In genomic region chr4:105088110-105088879, GRCh38 we compare ENCODE assay signal across 8 cellular contexts. TPM values are rescaled to one million over a fixed set of nuclear protein-coding genes. Genes with fewer than 3 reads are reported as not detected.
DNase-seq lines count a peak whose midpoint lies in the region; ATAC-seq and TF ChIP-seq lines count a peak whose summit lies in the region.

No MANE protein-coding gene starts in this region.

- no peaks in the 10 kb centered on the region for H3K9me3 ChIP-seq in osteoblast (ENCODE audit: low read depth, low read length)

- peaks cover 4 to 8% of the 10 kb centered on the region in 2 donors for H3K9me3 Mint-ChIP-seq in natural killer cell

- DNase-seq in GM03348 (ENCODE audit: low spot score) (peak; percentile 68), OCI-M1 (lab: John Stamatoyannopoulos, UW) (peak; percentile 11), fibroblast of mammary gland (ENCODE audit: low read depth) (peak; percentile 95), osteoblast (ENCODE audit: insufficient read length, low spot score, missing footprints) (peak; percentile 54), natural killer cell (no peak), T-helper 9 cell (no peak)

- H3K4me3 ChIP-seq in fibroblast of mammary gland (ENCODE audit: control insufficient read depth, low read depth, low read length) (peak overlapping the region; percentile 1), osteoblast (ENCODE audit: insufficient read depth, low read length) (peak overlapping the region; percentile 60)

- H3K27me3 ChIP-seq in osteoblast (ENCODE audit: insufficient read depth, low read length): no peaks in the 10 kb centered on the region

- H3K4me3 Mint-ChIP-seq in natural killer cell: no peak overlapping the region

- intact Hi-C loops in natural killer cell (cut with micrococcal nuclease): no loop called here

- TF ChIP-seq CTCF in fibroblast of mammary gland (conservative IDR thresholded peaks at IDR 0.05; ENCODE audit: control insufficient read depth, insufficient read depth, low read depth, low read length) (no peak), osteoblast (IDR thresholded peaks at IDR 0.05; ENCODE audit: extremely low read depth, low read depth, low read length) (no peak), natural killer cell (IDR thresholded peaks at IDR 0.05) (no peak)

- peaks cover 4% of the 10 kb centered on the region for H3K36me3 Mint-ChIP-seq in natural killer cell

- no peak for ATAC-seq in HG03432 (IDR thresholded peaks at IDR 0.05; ENCODE audit: unreplicated experiment)
- ATAC-seq in natural killer cell: no peak
- ATAC-seq in HG03196 (IDR thresholded peaks at IDR 0.05; ENCODE audit: unreplicated experiment): no peak

- H3K4me1 ChIP-seq in osteoblast (ENCODE audit: insufficient read depth, low read length): peaks cover 28% of the 10 kb centered on the region

- H3K4me1 Mint-ChIP-seq in natural killer cell: no peaks in the 10 kb centered on the region

- peak overlapping the region; percentile 87 for H3K4me2 ChIP-seq in osteoblast (ENCODE audit: insufficient read depth, low read length)

- H3K27ac ChIP-seq in osteoblast (ENCODE audit: low read depth, low read length): peak overlapping the region; percentile 83

- no peaks in the 10 kb centered on the region for H3K36me3 ChIP-seq in osteoblast (ENCODE audit: insufficient read depth, low read length)

- H2AFZ ChIP-seq in osteoblast (ENCODE audit: low read length): peak overlapping the region; percentile 83

- H3K27ac Mint-ChIP-seq in natural killer cell: no peak overlapping the region

- H3K79me2 ChIP-seq in osteoblast (ENCODE audit: insufficient read depth, low read length): no peaks in the 10 kb centered on the region

- no peaks in the 10 kb centered on the region for H4K20me1 ChIP-seq in osteoblast (ENCODE audit: insufficient read depth, low read length)

- H3K27me3 Mint-ChIP-seq in natural killer cell (ENCODE audit: low read depth in 2 of 2): peaks cover 0 to 5% of the 10 kb centered on the region in 2 donors

RNA-seq across cellular contexts. Expression of gene TET2, which starts 58.4 kb away (rescaled TPM):
- total RNA-seq in osteoblast (15.0 and 15.9 TPM in 2 replicates), natural killer cell (10 to 100 TPM; 80.0 to 91.6 (median 82.8) TPM)

Comparison
In these comparisons a context has a peak if more than half of its experiments do, and no peak if none do; other contexts are left out.
1. DNase-seq: peak in GM03348 (single experiment), OCI-M1 (single experiment), fibroblast of mammary gland (single experiment) and osteoblast (single experiment); none in natural killer cell (single experiment) and T-helper 9 cell (single experiment).